ENCODE assay signal across 1 cellular context in the genomic region with DNA sequence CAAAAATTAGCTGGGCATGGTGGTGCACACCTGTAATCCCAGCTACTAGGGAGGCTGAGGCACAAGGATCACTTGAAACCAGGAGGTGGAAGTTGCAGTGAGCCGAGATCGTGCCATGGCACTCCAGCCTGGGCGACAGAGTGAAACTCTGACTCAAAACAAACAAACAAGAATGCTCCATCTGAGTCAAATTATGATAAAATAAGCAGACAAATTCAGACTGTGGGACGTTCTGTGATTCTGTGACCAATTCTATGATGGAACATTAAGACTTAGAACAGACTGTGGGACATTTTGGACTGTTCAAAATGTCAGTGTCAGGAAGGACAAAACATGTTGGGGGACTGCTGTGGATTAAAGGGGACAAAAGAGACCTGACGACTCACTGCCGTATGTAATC. TPM values are rescaled to one million over a fixed set of nuclear protein-coding genes. Genes with fewer than 3 reads are reported as not detected.
"Had no signal": no experiment of that assay in that cellular context is flagged by ENCODE, and none has a peak within 500 bp of the region (broad histone marks: within the 10 kb centered on the region; RNA-seq: fewer than 3 reads in every experiment).

No MANE protein-coding gene starts in this region.

RNA-seq across cellular contexts. Expression of gene LAMA3, which starts 52.7 kb away (rescaled TPM):
- polyA plus RNA-seq: cardiac muscle cell had no signal
